In genomic region chr2:207163815-207164747, GRCh38 we compare ENCODE assay signal across 8 cellular contexts. TPM values are rescaled to one million over a fixed set of nuclear protein-coding genes. Genes with fewer than 3 reads are reported as not detected.
A peak's percentile ranks its signal among the peaks of the same experiment; 100 is the strongest.
DNase-seq lines count a peak whose midpoint lies in the region; ATAC-seq and TF ChIP-seq lines count a peak whose summit lies in the region.

No MANE protein-coding gene starts in this region.

- TF ChIP-seq CTCF in Panc1 (IDR thresholded peaks at IDR 0.05) (no peak), spleen (IDR thresholded peaks at IDR 0.05 in 8 of 11, conservative IDR thresholded peaks at IDR 0.05 in 3 of 11) (no peak), GM10248 (IDR thresholded peaks at IDR 0.05; ENCODE audit: control extremely low read depth, extremely low read depth, low read depth, missing control alignments) (no peak)

- POLR2A ChIA-PET in Panc1 (lab: Charles Lee) = interaction anchor here (0.6 to 0.7 kb wide), 2 partner anchors 339 to 366 kb away, joined by 3 to 4 read pairs; partner anchors contain the start of gene CREB1
- POLR2A ChIA-PET in GM10248 (lab: Yijun Ruan, JAX) = interaction anchor here (0.6 to 1.0 kb wide), 4 partner anchors 13 to 1147 kb away, joined by 4 to 6 read pairs (median 4); no protein-coding TSS in a partner anchor

- in situ Hi-C loops in Panc1 (cut with HindIII; ENCODE audit: low pct_unique_long_range_greater_than_20kb, low sequenced_read_pairs) = no loop called here

- H3K27me3 ChIP-seq in Panc1 (ENCODE audit: control insufficient read depth, insufficient read depth, low read length) (no peaks in the 10 kb centered on the region), layer of hippocampus (ENCODE audit: control insufficient read depth, insufficient read depth, low read length) (no peaks in the 10 kb centered on the region), spleen (replicated peaks in 1 of 7) (peaks cover 0 to 15% (median 0%) of the 10 kb centered on the region in 7 donors)

- H3K9me3 ChIP-seq in Panc1 (ENCODE audit: control insufficient read depth, insufficient read depth, low read depth, low read length) (no peaks in the 10 kb centered on the region), spleen (no peaks in the 10 kb centered on the region)

- H3K27ac ChIP-seq in Panc1 (ENCODE audit: low read length) = peak overlapping the region; percentile 93
- peak overlapping the region; percentile 100 for H3K27ac ChIP-seq in layer of hippocampus (ENCODE audit: low read depth, low read length)
- H3K27ac ChIP-seq in spleen = peak overlapping the region; percentile 99 to 100 (median 100)

- intact Hi-C loops in Panc1 (cut with micrococcal nuclease; ENCODE audit: unreplicated experiment) (loop anchor here (5.0 to 10.0 kb wide), 2 partner anchors 313 to 359 kb away; no protein-coding TSS in a partner anchor), spleen (cut with DNase I; ENCODE audit: low total_unique reads) (loop anchor here (10.0 kb wide), 1 partner anchor 311 kb away; no protein-coding TSS in a partner anchor)

- CTCF ChIA-PET in Panc1 (lab: Charles Lee) (interaction anchor here (0.6 kb wide), 1 partner anchor 978 kb away, joined by 8 read pairs; no protein-coding TSS in a partner anchor), GM10248 (lab: Yijun Ruan, JAX) (interaction anchor here (0.7 to 1.7 kb wide), 5 partner anchors 10 to 32 kb away, joined by 3 to 9 read pairs (median 6); no protein-coding TSS in a partner anchor)

- DNase-seq in NCI-H446 (lab: John Stamatoyannopoulos, UW) = peak; percentile 58 to 79
- DNase-seq in NCI-H446 treated with DMSO at 0.1 percent for 48 hours (lab: John Stamatoyannopoulos, UW) = no peak
- no peak for DNase-seq in Panc1 (ENCODE audit: low read depth, low spot score)
- DNase-seq in cerebellum (ENCODE audit: low spot score) = peak; percentile 39
- DNase-seq in spleen = peak; percentile 84
- no peak for DNase-seq in GM10248 (ENCODE audit: extremely low spot score)

- no peaks in the 10 kb centered on the region for H3K36me3 ChIP-seq in Panc1 (ENCODE audit: control insufficient read depth, insufficient read depth, low read length)
- H3K36me3 ChIP-seq in spleen = no peaks in the 10 kb centered on the region

- H3K4me1 ChIP-seq in Panc1 (ENCODE audit: control insufficient read depth, insufficient read depth, low read length) (peaks cover 42% of the 10 kb centered on the region), spleen (peaks cover 11 to 77% (median 45%) of the 10 kb centered on the region in 6 donors)

- 1 to 4% (median 3%) methylated on average over 20 of the region's 20 CpGs for WGBS in spleen, 5 donors

- ATAC-seq in Panc1 = peak; percentile 20
- ATAC-seq in GM21360 (IDR thresholded peaks at IDR 0.05; ENCODE audit: unreplicated experiment) = no peak

- TF ChIP-seq POLR2A in spleen (IDR thresholded peaks at IDR 0.05) = peak in 1 of 3 donors; percentile 29

- peak overlapping the region; percentile 71 to 74 for H3K4me3 ChIP-seq in Panc1 (ENCODE audit: low read depth in 2 of 2, low read length in 2 of 2)
- peak overlapping the region; percentile 51 to 73 (median 63) for H3K4me3 ChIP-seq in spleen

- BruUV-seq in Panc1 (replicated peaks; lab: Mats Ljungman, UMichigan) = no TSS peak

RNA-seq across cellular contexts. Expression of gene KLF7, which starts 1.7 kb away (rescaled TPM):
- total RNA-seq in Panc1 (2021; ENCODE audit: unreplicated experiment) (17.1 TPM), cerebellum (60.2 TPM), spleen (10 to 100 TPM; 23.6 to 74.4 (median 43.3) TPM)
- 9.4 TPM for polyA plus RNA-seq in Panc1 (2012; ENCODE audit: insufficient read length)
- polyA plus RNA-seq in spleen = 1 to 10 TPM; 2.9 to 3.8 (median 2.9) TPM

Comparison
In these comparisons a context has a peak if more than half of its experiments do, and no peak if none do; other contexts are left out.
1. DNase-seq: peak in NCI-H446 (2 of 2), cerebellum (single experiment) and spleen (single experiment); none in NCI-H446 treated with DMSO at 0.1 percent for 48 hours (single experiment), Panc1 (single experiment) and GM10248 (single experiment).
2. Peak in every context shown above with its lines, with median percentiles within 50 percentile points of each other: H3K27ac ChIP-seq.